14 cellular contexts compared by ENCODE assay signal in the genomic region with DNA sequence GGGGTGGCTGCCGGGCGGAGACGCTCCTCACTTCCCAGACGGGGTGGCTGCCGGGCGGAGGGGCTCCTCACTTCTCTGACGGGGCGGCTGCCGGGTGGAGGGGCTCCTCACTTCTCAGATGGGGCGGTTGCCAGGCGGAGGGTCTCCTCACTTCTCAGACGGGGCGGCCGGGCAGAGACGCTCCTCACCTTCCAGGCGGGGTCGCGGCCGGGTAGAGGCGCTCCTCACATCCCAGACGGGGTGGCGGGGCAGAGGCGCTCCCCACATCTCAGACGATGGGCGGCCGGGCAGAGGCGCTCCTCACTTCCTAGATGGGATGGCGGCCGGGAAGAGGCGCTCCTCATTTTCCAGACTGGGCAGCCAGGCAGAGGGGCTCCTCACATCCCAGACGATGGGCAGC. TPM values are rescaled to one million over a fixed set of nuclear protein-coding genes. Genes with fewer than 3 reads are reported as not detected.
"Had no signal": no experiment of that assay in that cellular context is flagged by ENCODE, and none has a peak within 500 bp of the region (broad histone marks: within the 10 kb centered on the region; RNA-seq: fewer than 3 reads in every experiment).

No MANE protein-coding gene starts in this region.

RNA-seq across cellular contexts. Expression of gene GOLGA6L7, which starts 1.3 kb away (rescaled TPM):
- total RNA-seq: stomach, subcutaneous adipose tissue, suprapubic skin, temporal lobe, thoracic aorta, thyroid gland, tibial nerve, transverse colon, upper lobe of left lung, upper lobe of right lung, ureter, urinary bladder, uterus, vagina had no signal
